Comparison of ENCODE assay signal across 8 cellular contexts in genomic region chr2:183124222-183124956, GRCh38. TPM values are rescaled to one million over a fixed set of nuclear protein-coding genes. Genes with fewer than 3 reads are reported as not detected.
DNase-seq lines count a peak whose midpoint lies in the region; ATAC-seq, FAIRE-seq and TF ChIP-seq lines count a peak whose summit lies in the region.

Gene NUP35, plus strand, starts transcription at chr2:183124443. Its CDS starts 15 bp downstream, at chr2:183124458.

- H3K27me3 ChIP-seq in OCI-LY3 (ENCODE audit: low read depth, low read length) (no peaks in the 10 kb centered on the region), endothelial cell of umbilical vein (ENCODE audit: control insufficient read depth in 2 of 2, insufficient read depth in 2 of 2, low read length in 2 of 2) (no peaks in the 10 kb centered on the region)

- H3K4me3 ChIP-seq in OCI-LY3 (ENCODE audit: low read length) (peak within 1 kb of the TSS; percentile 94), endothelial cell of umbilical vein (replicated peaks in 1 of 3; ENCODE audit: insufficient read depth in 1 of 3, low read depth in 1 of 3, low read length in 3 of 3) (peak within 1 kb of the TSS; percentile 61 to 81 (median 72))

- ATAC-seq in GM21515 (IDR thresholded peaks at IDR 0.05; ENCODE audit: unreplicated experiment) = peak; percentile 93

- dilution Hi-C loops in endothelial cell of umbilical vein (cut with MboI; ENCODE audit: extremely low pct_ligation_motif_present, low sequenced_read_pairs) = no loop called here

- H3K9me1 ChIP-seq in endothelial cell of umbilical vein (replicated peaks; ENCODE audit: control insufficient read depth, extremely low read depth, insufficient read depth, low read length) = no peaks in the 10 kb centered on the region

- H3K36me3 ChIP-seq in OCI-LY3 (replicated peaks; ENCODE audit: low read depth, low read length) (peaks cover 5% of the 10 kb centered on the region), endothelial cell of umbilical vein (ENCODE audit: control insufficient read depth in 2 of 2, extremely low read depth in 1 of 2, insufficient read depth in 2 of 2, low read length in 2 of 2) (peaks cover 0 to 4% of the 10 kb centered on the region in 2 experiments)

- H3K4me1 ChIP-seq in OCI-LY3 (ENCODE audit: low read length) (peaks cover 15% of the 10 kb centered on the region), endothelial cell of umbilical vein (ENCODE audit: control insufficient read depth, extremely low read depth, insufficient read depth, low read length) (peaks cover 12% of the 10 kb centered on the region)

- intact Hi-C loops in Calu3 (cut with micrococcal nuclease; ENCODE audit: unreplicated experiment) = no loop called here
- intact Hi-C loops in endothelial cell of umbilical vein (cut with micrococcal nuclease) = loop anchor here (1.0 to 2.0 kb wide), 3 partner anchors 46 to 86 kb away; partner anchors contain the start of genes DUSP19 and NCKAP1

- no peaks in the 10 kb centered on the region for H3K9me3 Mint-ChIP-seq in Calu3 (ENCODE audit: low read depth, unreplicated experiment)

- H3K4me3 Mint-ChIP-seq in Calu3 (ENCODE audit: low read depth, unreplicated experiment) = peak within 1 kb of the TSS; percentile 88

- H3K4me2 ChIP-seq in OCI-LY3 (ENCODE audit: low read length) (peak within 1 kb of the TSS; percentile 82), endothelial cell of umbilical vein (ENCODE audit: insufficient read depth, low read length) (peak within 1 kb of the TSS; percentile 86)

- peaks cover 31% of the 10 kb centered on the region for H3K36me3 Mint-ChIP-seq in Calu3 (ENCODE audit: insufficient read depth, unreplicated experiment)

- peak; percentile 86 for FAIRE-seq in endothelial cell of umbilical vein (lab: Jason Lieb, UNC)

- H3K27ac ChIP-seq in OCI-LY3 (ENCODE audit: low read length) (peak within 1 kb of the TSS; percentile 87), endothelial cell of umbilical vein (ENCODE audit: insufficient read depth, low read depth, low read length) (peak within 1 kb of the TSS; percentile 71)

- H3K79me2 ChIP-seq in OCI-LY3 (ENCODE audit: low read length) = peaks cover 50% of the 10 kb centered on the region
- peaks cover 46% of the 10 kb centered on the region for H3K79me2 ChIP-seq in endothelial cell of umbilical vein (ENCODE audit: control insufficient read depth, insufficient read depth, low read length)

- peak within 1 kb of the TSS; percentile 99 for H2AFZ ChIP-seq in OCI-LY3 (ENCODE audit: low read depth, low read length)
- H2AFZ ChIP-seq in endothelial cell of umbilical vein (ENCODE audit: low read depth, low read length) = peak within 1 kb of the TSS; percentile 90

- H3K9me3 ChIP-seq in OCI-LY3 (ENCODE audit: insufficient read depth, low read length) (no peaks in the 10 kb centered on the region), endothelial cell of umbilical vein (replicated peaks; ENCODE audit: control insufficient read depth, insufficient read depth, low read length) (no peaks in the 10 kb centered on the region)

- peak within 1 kb of the TSS; percentile 93 for H3K27ac Mint-ChIP-seq in Calu3 (ENCODE audit: unreplicated experiment)

- peaks cover 19% of the 10 kb centered on the region for H3K4me1 Mint-ChIP-seq in Calu3 (ENCODE audit: low read depth, unreplicated experiment)

- H3K27me3 Mint-ChIP-seq in Calu3 (ENCODE audit: unreplicated experiment) = no peaks in the 10 kb centered on the region

- H4K20me1 ChIP-seq in OCI-LY3 (ENCODE audit: insufficient read depth, low read length) (peaks cover 5% of the 10 kb centered on the region; the same call in 1 of the 2 replicates), endothelial cell of umbilical vein (replicated peaks; ENCODE audit: control insufficient read depth, extremely low read depth, insufficient read depth, low read length) (no peaks in the 10 kb centered on the region)

- TF ChIP-seq CTCF in Calu3 (IDR thresholded peaks at IDR 0.05; ENCODE audit: unreplicated experiment) = no peak
- no peak for TF ChIP-seq CTCF in OCI-LY3 (IDR thresholded peaks at IDR 0.05; ENCODE audit: low read depth, low read length)
- no peak for TF ChIP-seq CTCF in endothelial cell of umbilical vein (IDR thresholded peaks at IDR 0.05; ENCODE audit: extremely low read depth in 1 of 2, insufficient read depth in 1 of 2, low read depth in 1 of 2, low read length in 2 of 2)

- CTCF ChIA-PET in Calu3 (lab: Charles Lee) (interaction anchor here (1.2 kb wide), 1 partner anchor 45 kb away, joined by 3 read pairs; the partner anchor contains the start of gene DUSP19), endothelial cell of umbilical vein (lab: Charles Lee) (interaction anchor here (0.6 to 1.2 kb wide), 2 partner anchors 8 to 46 kb away, joined by 3 to 4 read pairs; partner anchors contain the start of gene DUSP19)

- POLR2A ChIA-PET in endothelial cell of umbilical vein (lab: Charles Lee) = interaction anchor here (0.6 kb wide), 1 partner anchor 1739 kb away, joined by 3 read pairs; no protein-coding TSS in a partner anchor

- H3K9ac ChIP-seq in OCI-LY3 (ENCODE audit: low read length) = peak within 1 kb of the TSS; percentile 84
- peak within 1 kb of the TSS; percentile 84 for H3K9ac ChIP-seq in endothelial cell of umbilical vein (replicated peaks; ENCODE audit: extremely low read depth, insufficient read depth, low read length)

- BruUV-seq in Calu3 (replicated peaks; lab: Mats Ljungman, UMichigan) = TSS peak; percentile 93
- BruUV-seq in endothelial cell of umbilical vein (replicated peaks; lab: Mats Ljungman, UMichigan) = TSS peak; percentile 83

- peak; percentile 91 for DNase-seq in Calu3
- DNase-seq in HuH-7 (ENCODE audit: low spot score) = peak; percentile 51
- DNase-seq in activated CD8-positive, alpha-beta memory T cell treated with anti-CD3 and anti-CD28 coated beads, Interleukin-2, amount 50 U/mL, for 48 hours = peak; percentile 92
- DNase-seq in endothelial cell of umbilical vein (ENCODE audit: low read depth, low spot score) = peak; percentile 98
- peak; percentile 94 for DNase-seq in midbrain (lab: John Stamatoyannopoulos, UW)
- peak; percentile 74 to 76 for DNase-seq in stimulated activated CD8-positive, alpha-beta memory T cell treated with anti-CD3 and anti-CD28 coated beads, Interleukin-2, amount 100 ng/mL, for 1 hour (ENCODE audit: low read depth in 2 of 2)

- peak; percentile 42 for TF ChIP-seq POLR2A in endothelial cell of umbilical vein (IDR thresholded peaks at IDR 0.05; ENCODE audit: low read depth, low read length)

TF ChIP-seq in endothelial cell of umbilical vein, 7 proteins besides CTCF, POLR2A, EP300 and RAD21:
- TF ChIP-seq MAX (IDR thresholded peaks at IDR 0.05; ENCODE audit: insufficient read depth, insufficient read length) = peak; percentile 84
- TF ChIP-seq MYC (IDR thresholded peaks at IDR 0.05; ENCODE audit: low read depth, low read length) = peak; percentile 72
- no peak for TF ChIP-seq GATA2 (IDR thresholded peaks at IDR 0.05; ENCODE audit: insufficient read depth, insufficient read length, low read depth, low read length)
TF ChIP-seq in endothelial cell of umbilical vein: peak in this region for 2.

RNA-seq across cellular contexts. Expression of gene NUP35, which starts in this region (rescaled TPM):
- total RNA-seq in Calu3 (2022) = 35.9 and 38.5 TPM in 2 replicates
- total RNA-seq in endothelial cell of umbilical vein = 18.5 and 22.1 TPM in 2 replicates
- 8.4 and 8.6 TPM in 2 replicates for polyA plus RNA-seq in endothelial cell of umbilical vein
- 10.3 and 11.4 TPM in 2 replicates for polyA plus RNA-seq in endothelial cell of umbilical vein (2011; cell fraction: cytosol; rRNA removed)
- 12.0 and 14.6 TPM in 2 replicates for polyA plus RNA-seq in endothelial cell of umbilical vein (2011; cell fraction: nucleus; rRNA removed)
- polyA plus RNA-seq in endothelial cell of umbilical vein (2012) = 12.7 and 19.5 TPM in 2 replicates
- 15.2 and 15.4 TPM in 2 replicates for polyA minus RNA-seq in endothelial cell of umbilical vein
- 8.8 TPM for polyA minus RNA-seq in endothelial cell of umbilical vein (2011; cell fraction: cytosol; rRNA and poly(A)+ RNA removed)
- polyA minus RNA-seq in endothelial cell of umbilical vein (2011; cell fraction: nucleus; rRNA and poly(A)+ RNA removed) = 20.7 and 28.3 TPM in 2 replicates

Comparison
In these comparisons a context has a peak if more than half of its experiments do, and no peak if none do; other contexts are left out.
1. Peak in every context shown above with its lines: DNase-seq, ATAC-seq, H3K4me3 ChIP-seq and H3K27ac ChIP-seq.